ENCODE assay signal across 28 cellular contexts in the genomic region with DNA sequence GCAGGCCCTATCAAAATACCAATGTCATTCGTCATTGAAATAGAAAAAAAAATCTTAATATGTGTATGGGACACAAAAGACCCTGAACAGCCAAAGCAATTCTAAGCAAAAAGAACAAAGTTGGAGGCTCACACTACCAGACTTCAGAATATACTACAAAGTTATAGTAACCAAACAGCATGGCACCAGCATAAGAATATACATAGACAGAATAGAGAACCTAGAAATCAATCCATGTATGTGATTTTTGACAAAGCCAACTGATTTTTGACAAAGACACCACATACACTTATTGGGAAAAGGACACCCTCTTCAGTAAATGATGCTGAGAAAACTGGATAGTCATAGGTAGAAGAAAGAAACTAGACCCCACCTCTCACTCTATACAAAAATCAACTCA.
"Had no signal": no experiment of that assay in that cellular context is flagged by ENCODE, and none has a peak within 500 bp of the region (broad histone marks: within the 10 kb centered on the region; RNA-seq: fewer than 3 reads in every experiment).

No MANE protein-coding gene starts in this region.

- H2AFZ ChIP-seq: hepatocyte had no signal

- H3K4me2 ChIP-seq: hepatocyte had no signal

- H3K9me3 ChIP-seq: colonic mucosa, gastrocnemius medialis had no signal

- H3K4me3 ChIP-seq: colonic mucosa, coronary artery, dorsolateral prefrontal cortex, esophagus muscularis mucosa, esophagus squamous epithelium, gastroesophageal sphincter, heart left ventricle, heart right ventricle, hepatocyte had no signal

- ATAC-seq: effector memory CD8-positive, alpha-beta T cell; esophagus mucosa; foreskin keratinocyte; gastrocnemius medialis; gastroesophageal sphincter; heart left ventricle; heart right ventricle had no signal

- H3K27ac ChIP-seq: colonic mucosa, coronary artery, epithelial cell of prostate, esophagus muscularis mucosa, esophagus squamous epithelium, foreskin keratinocyte, gastrocnemius medialis, gastroesophageal sphincter, heart right ventricle, hepatocyte had no signal

- DNase-seq: colonic mucosa; cortex of kidney; dermis blood vessel endothelial cell; dorsolateral prefrontal cortex; effector CD4-positive, alpha-beta T cell; effector CD8-positive, alpha-beta T cell; effector memory CD4-positive, alpha-beta T cell; effector memory CD8-positive, alpha-beta T cell; endodermal cell; erythroblast; esophagus squamous epithelium; foreskin fibroblast; foreskin keratinocyte; foreskin melanocyte; gastrocnemius medialis; glutamatergic neuron; head of caudate nucleus; heart left ventricle; heart right ventricle had no signal

- H3K4me1 ChIP-seq: colonic mucosa, esophagus muscularis mucosa, esophagus squamous epithelium, foreskin keratinocyte, gastrocnemius medialis, gastroesophageal sphincter had no signal

- FAIRE-seq: endometrium, endothelial cell of umbilical vein, frontal cortex had no signal

- H3K79me2 ChIP-seq: hepatocyte had no signal

- H3K27me3 ChIP-seq: colonic mucosa, dorsolateral prefrontal cortex, esophagus muscularis mucosa, esophagus squamous epithelium, foreskin keratinocyte, gastrocnemius medialis, gastroesophageal sphincter, heart left ventricle, heart right ventricle, hepatocyte had no signal

- H3K36me3 ChIP-seq: colonic mucosa had no signal
